ENCODE assay signal across 8 cellular contexts in genomic region chr19:10653732-10654609, GRCh38. TPM values are rescaled to one million over a fixed set of nuclear protein-coding genes. Genes with fewer than 3 reads are reported as not detected.
DNase-seq lines count a peak whose midpoint lies in the region; ATAC-seq and FAIRE-seq lines count a peak whose summit lies in the region.

TSS of gene ILF3 (plus strand) at chr19:10654346. CDS start at chr19:10670606, 16,260 bp downstream.

- no peaks in the 10 kb centered on the region for H3K27me3 Mint-ChIP-seq in activated T-cell treated with anti-CD3 and anti-CD28 coated beads, Interleukin-2, amount 50 U/mL, for 72 hours (ENCODE audit: low read depth)

- peak within 1 kb of the TSS; percentile 85 to 95 for H3K4me3 ChIP-seq in muscle layer of colon (ENCODE audit: low read depth in 1 of 2, low read length in 2 of 2)

- FAIRE-seq in RCC 7860 (lab: Jason Lieb, UNC), result peak; percentile 84

- H3K9me3 ChIP-seq in KOPT-K1 (ENCODE audit: insufficient read depth, low read length, poor library complexity, severe bottlenecking) (no peaks in the 10 kb centered on the region), muscle layer of colon (ENCODE audit: low read length) (no peaks in the 10 kb centered on the region)

- ATAC-seq in GM21786 (IDR thresholded peaks at IDR 0.05; ENCODE audit: unreplicated experiment), result peak; percentile 75
- ATAC-seq in activated T-cell treated with anti-CD3 and anti-CD28 coated beads, Interleukin-2, amount 50 U/mL, for 72 hours (replicated peaks in 1 of 2), result peak; percentile 81 to 85
- peak; percentile 93 for ATAC-seq in esophagus mucosa

- no peaks in the 10 kb centered on the region for H3K9me3 Mint-ChIP-seq in activated T-cell treated with anti-CD3 and anti-CD28 coated beads, Interleukin-2, amount 50 U/mL, for 72 hours

- peaks cover 50% of the 10 kb centered on the region for H3K4me1 Mint-ChIP-seq in activated T-cell treated with anti-CD3 and anti-CD28 coated beads, Interleukin-2, amount 50 U/mL, for 72 hours (ENCODE audit: low read depth)

- H3K4me1 ChIP-seq in muscle layer of colon (ENCODE audit: insufficient read depth, low read length), result peaks cover 31% of the 10 kb centered on the region

- H3K4me3 Mint-ChIP-seq in activated T-cell treated with anti-CD3 and anti-CD28 coated beads, Interleukin-2, amount 50 U/mL, for 72 hours, result peak within 1 kb of the TSS; percentile 97

- no peaks in the 10 kb centered on the region for H3K27me3 ChIP-seq in muscle layer of colon (ENCODE audit: control insufficient read depth in 1 of 2, insufficient read depth in 2 of 2, low read length in 2 of 2)

- H3K36me3 ChIP-seq in KOPT-K1 (ENCODE audit: insufficient read depth, low read length), result peaks cover 49% of the 10 kb centered on the region
- no peaks in the 10 kb centered on the region for H3K36me3 ChIP-seq in muscle layer of colon (ENCODE audit: insufficient read depth, low read length)

- peak within 1 kb of the TSS; percentile 91 for H3K9ac ChIP-seq in muscle layer of colon (ENCODE audit: low read length)

- H3K27ac ChIP-seq in KOPT-K1 (ENCODE audit: low read depth, low read length, poor library complexity, severe bottlenecking) (peak within 1 kb of the TSS; percentile 92), muscle layer of colon (ENCODE audit: low read depth, low read length) (peak within 1 kb of the TSS; percentile 98)

- DNase-seq in DMS79 (lab: John Stamatoyannopoulos, UW) (peak; percentile 100), RCC 7860 (ENCODE audit: low spot score) (peak; percentile 99)
- DNase-seq in activated T-cell treated with anti-CD3 and anti-CD28 coated beads, Interleukin-2, amount 50 U/mL, for 72 hours, result peak; percentile 99 to 100
- peak; percentile 99 for DNase-seq in stimulated activated CD8-positive, alpha-beta memory T cell treated with anti-CD3 and anti-CD28 coated beads, Interleukin-7, amount 100 ng/mL, for 24 hours (ENCODE audit: low read depth)

- peaks cover 12 to 21% of the 10 kb centered on the region in 2 donors for H3K36me3 Mint-ChIP-seq in activated T-cell treated with anti-CD3 and anti-CD28 coated beads, Interleukin-2, amount 50 U/mL, for 72 hours (ENCODE audit: insufficient read depth in 2 of 2)

- H3K27ac Mint-ChIP-seq in activated T-cell treated with anti-CD3 and anti-CD28 coated beads, Interleukin-2, amount 50 U/mL, for 72 hours, result peak within 1 kb of the TSS; percentile 99

RNA-seq across cellular contexts. Expression of gene ILF3, which starts in this region (rescaled TPM):
- 100 to 1,000 TPM; 297 to 311 TPM for total RNA-seq in activated T-cell treated with anti-CD3 and anti-CD28 coated beads, Interleukin-2, amount 50 U/mL, for 72 hours
- 160 TPM for total RNA-seq in esophagus mucosa

Comparison
In these comparisons a context has a peak if more than half of its experiments do, and no peak if none do; other contexts are left out.
1. Peak in every context shown above with its lines: DNase-seq, ATAC-seq, H3K4me3 ChIP-seq and H3K27ac ChIP-seq.